ENCODE assay signal across 8 cellular contexts in the genomic region with DNA sequence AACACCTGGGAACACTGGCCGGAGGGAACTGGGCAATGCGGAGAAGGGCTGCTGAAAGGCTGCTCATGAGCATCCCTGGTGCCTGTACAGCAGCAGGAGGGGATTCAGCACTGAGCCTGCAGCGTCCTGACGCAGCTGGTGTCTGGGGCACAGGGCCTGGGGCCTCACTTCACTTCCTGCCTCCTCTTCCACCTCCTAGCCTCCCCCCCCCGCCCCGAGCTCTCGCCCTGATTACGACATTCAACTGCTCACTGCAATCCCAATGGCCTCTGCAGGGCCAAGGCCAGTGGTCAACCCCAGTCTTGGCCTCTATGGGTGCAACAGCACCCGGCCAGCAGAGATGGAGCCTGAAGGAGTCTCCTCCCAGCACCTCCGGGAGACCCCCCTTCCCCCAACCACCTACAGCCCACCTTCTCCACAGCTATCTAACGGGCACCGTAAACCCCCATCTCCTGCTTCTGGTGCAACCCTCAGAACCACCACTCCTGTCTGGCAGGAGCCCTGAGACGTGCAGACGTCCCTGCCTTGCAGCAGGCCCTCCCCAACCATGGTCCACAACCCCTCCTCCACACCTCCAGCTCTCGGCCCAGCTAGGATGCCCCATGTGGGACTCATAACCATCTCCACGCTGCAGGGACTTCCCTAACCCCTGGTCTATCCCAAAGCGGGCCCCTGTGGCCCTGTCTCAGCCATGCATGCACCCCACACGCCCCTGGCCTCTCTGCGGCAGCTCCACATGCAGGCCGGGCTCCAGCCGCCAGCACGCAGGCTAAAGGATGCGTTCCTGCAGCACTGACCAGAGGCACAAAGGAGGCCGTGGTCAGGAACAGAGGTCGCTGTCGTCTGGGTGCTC. TPM values are rescaled to one million over a fixed set of nuclear protein-coding genes. Genes with fewer than 3 reads are reported as not detected.
DNase-seq lines count a peak whose midpoint lies in the region; ATAC-seq and TF ChIP-seq lines count a peak whose summit lies in the region.

No MANE protein-coding gene starts in this region.

- H3K9me3 Mint-ChIP-seq in CD4-positive, alpha-beta T cell = no peaks in the 10 kb centered on the region

- no peaks in the 10 kb centered on the region for H3K27me3 Mint-ChIP-seq in CD4-positive, alpha-beta T cell
- H3K27me3 Mint-ChIP-seq in T-helper 17 cell = no peaks in the 10 kb centered on the region

- no peak for TF ChIP-seq POLR2A in ovary (IDR thresholded peaks at IDR 0.05)

- CTCF ChIA-PET in CD4-positive, alpha-beta T cell (lab: Charles Lee) = no interaction called here

- H3K4me3 ChIP-seq in ovary = no peak overlapping the region

- no peaks in the 10 kb centered on the region for H3K27me3 ChIP-seq in CD4-positive, alpha-beta T cell (ENCODE audit: control insufficient read depth, insufficient read depth, low read length)
- no peaks in the 10 kb centered on the region for H3K27me3 ChIP-seq in ovary

- H3K4me3 Mint-ChIP-seq in CD4-positive, alpha-beta T cell = peak overlapping the region; percentile 77
- H3K4me3 Mint-ChIP-seq in T-helper 17 cell = peak overlapping the region; percentile 85

- H3K36me3 Mint-ChIP-seq in CD4-positive, alpha-beta T cell (ENCODE audit: low read depth) = peaks cover 82% of the 10 kb centered on the region
- H3K36me3 Mint-ChIP-seq in T-helper 17 cell (ENCODE audit: low read depth) = peaks cover 8% of the 10 kb centered on the region

- H3K27ac Mint-ChIP-seq in CD4-positive, alpha-beta T cell = peak overlapping the region; percentile 90
- peak overlapping the region; percentile 90 for H3K27ac Mint-ChIP-seq in T-helper 17 cell

- H3K27ac ChIP-seq in CD4-positive, alpha-beta T cell (ENCODE audit: low read depth, low read length) = peak overlapping the region; percentile 14
- peak overlapping the region in 1 of 2 donors; percentile 26 for H3K27ac ChIP-seq in ovary

- no peaks in the 10 kb centered on the region for H3K36me3 ChIP-seq in ovary

- POLR2A ChIA-PET in CD4-positive, alpha-beta T cell (lab: Charles Lee) = interaction anchor here (0.6 to 1.2 kb wide), 5 partner anchors 18 to 49 kb away, joined by 4 to 9 read pairs (median 4); no protein-coding TSS in a partner anchor

- peaks cover 58% of the 10 kb centered on the region for H3K4me1 Mint-ChIP-seq in CD4-positive, alpha-beta T cell (ENCODE audit: low read depth)
- H3K4me1 Mint-ChIP-seq in T-helper 17 cell = peaks cover 45% of the 10 kb centered on the region

- intact Hi-C loops in CD4-positive, alpha-beta T cell (cut with DNase I, micrococcal nuclease) = loop anchor here in 1 of 2 experiments (5.0 kb wide), 1 partner anchor 38 kb away; the partner anchor contains the start of gene BRD1
- intact Hi-C loops in ovary (cut with DNase I) = no loop called here

- TF ChIP-seq EP300 in ovary (IDR thresholded peaks at IDR 0.05) = no peak

- 65 to 78% (median 67%) methylated on average over 26 of the region's 26 CpGs for WGBS in ovary, 3 donors

- no peaks in the 10 kb centered on the region for H3K9me3 ChIP-seq in CD4-positive, alpha-beta T cell (ENCODE audit: control insufficient read depth, low read length)
- H3K9me3 ChIP-seq in T-helper 17 cell (ENCODE audit: control insufficient read depth, low read length, poor library complexity, severe bottlenecking) = no peaks in the 10 kb centered on the region
- H3K9me3 ChIP-seq in ovary = no peaks in the 10 kb centered on the region

- peak; percentile 27 to 56 (median 40) for DNase-seq in CD4-positive, alpha-beta T cell
- DNase-seq in T-helper 17 cell (no peak), epidermal melanocyte (ENCODE audit: insufficient read length, low spot score) (peak; percentile 80), ovary (peak; percentile 38 to 66 (median 53)), DMS79 treated with DMSO at 0.1 percent for 48 hours (lab: John Stamatoyannopoulos, UW) (no peak), NCI-H187 (lab: John Stamatoyannopoulos, UW) (no peak), NCI-H187 treated with DMSO at 0.1 percent for 48 hours (lab: John Stamatoyannopoulos, UW) (no peak)

- peaks cover 31% of the 10 kb centered on the region for H3K4me1 ChIP-seq in ovary (ENCODE audit: insufficient read depth)

- peak; percentile 92 for ATAC-seq in CD4-positive, alpha-beta T cell (ENCODE audit: poor library complexity)
- ATAC-seq in T-helper 17 cell (peak; percentile 63), GM19035 (IDR thresholded peaks at IDR 0.05; ENCODE audit: unreplicated experiment) (no peak)

- TF ChIP-seq CTCF in CD4-positive, alpha-beta T cell (IDR thresholded peaks at IDR 0.05) = no peak
- TF ChIP-seq CTCF in ovary (IDR thresholded peaks at IDR 0.05) = no peak

RNA-seq across cellular contexts. Expression of gene BRD1, which starts 38.2 kb away (rescaled TPM):
- total RNA-seq in CD4-positive, alpha-beta T cell = 100 to 1,000 TPM; 129 to 130 TPM
- 100 to 1,000 TPM; 127 to 153 TPM for total RNA-seq in T-helper 17 cell
- total RNA-seq in ovary = 10 to 100 TPM; 27.3 to 45.6 (median 40.2) TPM
- 10 to 100 TPM; 13.6 to 33.4 TPM for polyA plus RNA-seq in ovary

Comparison
In these comparisons a context has a peak if more than half of its experiments do, and no peak if none do; other contexts are left out.
1. DNase-seq: peak in CD4-positive, alpha-beta T cell (10 of 10), epidermal melanocyte (single experiment) and ovary (5 of 5); none in T-helper 17 cell (0 of 3), DMS79 treated with DMSO at 0.1 percent for 48 hours (single experiment), NCI-H187 (0 of 2) and NCI-H187 treated with DMSO at 0.1 percent for 48 hours (single experiment).